21 cellular contexts compared by ENCODE assay signal in genomic region chr15:60809375-60809774, GRCh38.
A peak's percentile ranks its signal among the peaks of the same experiment; 100 is the strongest.
DNase-seq lines count a peak whose midpoint lies in the region; ATAC-seq, FAIRE-seq and TF ChIP-seq lines count a peak whose summit lies in the region.
"Had no signal": no experiment of that assay in that cellular context is flagged by ENCODE, and none has a peak within 500 bp of the region (broad histone marks: within the 10 kb centered on the region; RNA-seq: fewer than 3 reads in every experiment).

No MANE protein-coding gene starts in this region.

- no peak for TF ChIP-seq CTCF in GM10266 (IDR thresholded peaks at IDR 0.05; ENCODE audit: control insufficient read depth, insufficient read depth, low read depth, missing control alignments)

- 62 to 76% (median 75%) methylated on average over 5 of the region's 5 CpGs for WGBS in small intestine, 3 donors

- H3K27me3 Mint-ChIP-seq in activated naive CD4-positive, alpha-beta T cell treated with anti-CD3 and anti-CD28 coated beads, Interleukin-2, amount 50 U/mL, for 24 hours: no peaks in the 10 kb centered on the region
- H3K27me3 Mint-ChIP-seq in T-helper 17 cell: no peaks in the 10 kb centered on the region

- ATAC-seq in T-helper 17 cell: peak; percentile 73
- ATAC-seq: GM23338, Panc1, Right ventricle myocardium inferior had no signal

- peaks cover 64% of the 10 kb centered on the region for H3K4me1 Mint-ChIP-seq in activated naive CD4-positive, alpha-beta T cell treated with anti-CD3 and anti-CD28 coated beads, Interleukin-2, amount 50 U/mL, for 24 hours
- H3K4me1 Mint-ChIP-seq in T-helper 17 cell: peaks cover 61% of the 10 kb centered on the region
- H3K4me1 Mint-ChIP-seq: CD14-positive monocyte had no signal

- peaks cover 0 to 3% of the 10 kb centered on the region in 2 donors for H3K4me1 ChIP-seq in small intestine (ENCODE audit: control insufficient read depth in 2 of 2, insufficient read depth in 1 of 2, low read depth in 1 of 2, low read length in 1 of 2)

- no peak for DNase-seq in activated naive CD4-positive, alpha-beta T cell (lab: John Stamatoyannopoulos, UW)
- DNase-seq in T-helper 17 cell: no peak
- peak; percentile 63 for DNase-seq in central memory CD4-positive, alpha-beta T cell
- peak; percentile 9 for DNase-seq in small intestine
- DNase-seq in GM10266 (ENCODE audit: extremely low spot score): no peak
- DNase-seq in NCI-H187 treated with DMSO at 0.1 percent for 48 hours (lab: John Stamatoyannopoulos, UW): no peak
- no peak for DNase-seq in DMS53 (lab: John Stamatoyannopoulos, UW)
- DNase-seq: DND-41, GDM1, MM.1S, NCI-H1105, NCI-H1694 treated with DMSO at 0.1 percent for 48 hours, NCI-H446, NCI-H748 treated with DMSO at 0.1 percent for 48 hours had no signal

- peaks cover 2% of the 10 kb centered on the region for H3K36me3 Mint-ChIP-seq in activated naive CD4-positive, alpha-beta T cell treated with anti-CD3 and anti-CD28 coated beads, Interleukin-2, amount 50 U/mL, for 24 hours
- H3K36me3 Mint-ChIP-seq in T-helper 17 cell (ENCODE audit: low read depth): peaks cover 2% of the 10 kb centered on the region
- H3K36me3 Mint-ChIP-seq: CD14-positive monocyte had no signal

- no peak overlapping the region for H3K4me3 ChIP-seq in small intestine (ENCODE audit: low read depth in 1 of 2, low read length in 2 of 2)
- H3K4me3 ChIP-seq: GM23338 had no signal

- H3K27me3 ChIP-seq in small intestine (ENCODE audit: control insufficient read depth in 2 of 2, insufficient read depth in 2 of 2, low read length in 2 of 2): no peaks in the 10 kb centered on the region

- H3K9me3 Mint-ChIP-seq in activated naive CD4-positive, alpha-beta T cell treated with anti-CD3 and anti-CD28 coated beads, Interleukin-2, amount 50 U/mL, for 24 hours: no peaks in the 10 kb centered on the region
- H3K9me3 Mint-ChIP-seq: CD14-positive monocyte, GM23338 had no signal

- no peak overlapping the region for H3K27ac ChIP-seq in small intestine (ENCODE audit: low read depth in 1 of 2, low read length in 1 of 2)
- H3K27ac ChIP-seq: HL-60 had no signal

- FAIRE-seq in small intestine (lab: Jason Lieb, UNC): no peak
- FAIRE-seq: D721Med had no signal

- H3K4me3 Mint-ChIP-seq in activated naive CD4-positive, alpha-beta T cell treated with anti-CD3 and anti-CD28 coated beads, Interleukin-2, amount 50 U/mL, for 24 hours: peak overlapping the region; percentile 37
- H3K4me3 Mint-ChIP-seq in T-helper 17 cell: peak overlapping the region; percentile 72
- H3K4me3 Mint-ChIP-seq: CD14-positive monocyte, GM23338 had no signal

- H3K36me3 ChIP-seq in small intestine (ENCODE audit: control insufficient read depth in 2 of 2, insufficient read depth in 2 of 2, low read length in 2 of 2): no peaks in the 10 kb centered on the region

- H3K27ac Mint-ChIP-seq in activated naive CD4-positive, alpha-beta T cell treated with anti-CD3 and anti-CD28 coated beads, Interleukin-2, amount 50 U/mL, for 24 hours: peak overlapping the region; percentile 48
- H3K27ac Mint-ChIP-seq in T-helper 17 cell: peak overlapping the region; percentile 100
- H3K27ac Mint-ChIP-seq: CD14-positive monocyte, GM23338 had no signal

- H3K9me3 ChIP-seq in T-helper 17 cell (ENCODE audit: control insufficient read depth, low read length, poor library complexity, severe bottlenecking) (no peaks in the 10 kb centered on the region), small intestine (ENCODE audit: control insufficient read depth, low read depth) (no peaks in the 10 kb centered on the region)

Comparison
In these comparisons a context has a peak if more than half of its experiments do, and no peak if none do; other contexts are left out.
1. DNase-seq: peak in central memory CD4-positive, alpha-beta T cell (single experiment) and small intestine (single experiment); none in activated naive CD4-positive, alpha-beta T cell (0 of 4), T-helper 17 cell (0 of 3), GM10266 (single experiment), NCI-H187 treated with DMSO at 0.1 percent for 48 hours (single experiment) and DMS53 (single experiment).